7 cellular contexts compared by ENCODE assay signal in genomic region chr9:83219154-83219923, GRCh38.
DNase-seq lines count a peak whose midpoint lies in the region; ATAC-seq and TF ChIP-seq lines count a peak whose summit lies in the region.

No MANE protein-coding gene starts in this region.

- peaks cover 46% of the 10 kb centered on the region for H3K27me3 ChIP-seq in neutrophil

- intact Hi-C loops in cardiac septum (cut with DNase I) = loop anchor here (2.0 to 5.0 kb wide), 3 partner anchors 48 to 319 kb away; partner anchors contain the start of gene FRMD3

- H3K4me3 ChIP-seq in neutrophil (ENCODE audit: low read depth in 1 of 2, low read length in 1 of 2) = peak overlapping the region; percentile 39 to 56

- no peaks in the 10 kb centered on the region for H3K9me3 ChIP-seq in neutrophil

- no peak overlapping the region for H3K27ac ChIP-seq in neutrophil

- H3K4me1 ChIP-seq in neutrophil (ENCODE audit: control insufficient read depth in 1 of 2, insufficient read depth in 1 of 2, low read depth in 1 of 2, low read length in 1 of 2) = peaks cover 7 to 9% of the 10 kb centered on the region in 2 experiments

- TF ChIP-seq CTCF in neutrophil (IDR thresholded peaks at IDR 0.05) = no peak

- ATAC-seq in HG02884 (IDR thresholded peaks at IDR 0.05; ENCODE audit: unreplicated experiment) = peak; percentile 38

- peak; percentile 84 for DNase-seq in GM03348 (ENCODE audit: low spot score)
- peak; percentile 62 for DNase-seq in NCI-H2171 (lab: John Stamatoyannopoulos, UW)
- peak; percentile 68 for DNase-seq in amniotic epithelial cell (ENCODE audit: low read depth)
- DNase-seq in cardiac septum (ENCODE audit: low spot score) = peak; percentile 88
- DNase-seq in OCI-M2 (lab: John Stamatoyannopoulos, UW; ENCODE audit: unreplicated experiment) = no peak

- no peaks in the 10 kb centered on the region for H3K36me3 ChIP-seq in neutrophil
